In genomic region chr4:107654694-107655093, GRCh38 we compare ENCODE assay signal across 1 cellular context.
TF ChIP-seq lines count a peak whose summit lies in the region.

No MANE protein-coding gene starts in this region.

TF ChIP-seq in HepG2, 621 proteins besides CTCF, POLR2A, EP300 and RAD21 (continued from another document):
- TF ChIP-seq ATF4 (CRISPR knock-in tag; IDR thresholded peaks at IDR 0.05) (no peak), PAF1 (CRISPR knock-in tag; IDR thresholded peaks at IDR 0.05) (no peak)
